10 cellular contexts compared by ENCODE assay signal in the genomic region with DNA sequence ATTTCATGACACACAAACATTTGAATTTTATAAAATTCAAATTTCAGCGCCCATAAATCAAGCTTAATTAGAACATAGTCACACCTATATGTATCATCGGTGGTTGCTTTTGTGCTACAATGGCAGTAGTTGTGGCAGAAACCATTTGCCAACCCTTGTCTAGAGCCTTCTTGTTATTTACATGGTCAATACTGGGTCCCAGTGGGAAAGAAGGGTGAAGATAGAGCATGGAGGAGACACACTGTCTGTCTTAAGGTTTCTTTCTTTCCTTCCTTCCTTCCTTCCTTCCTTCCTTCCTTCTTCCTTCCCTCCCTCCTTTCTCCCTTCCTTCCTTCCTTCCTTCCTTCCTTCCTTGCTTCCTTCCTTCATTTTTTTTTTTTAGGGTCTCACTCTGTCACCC. TPM values are rescaled to one million over a fixed set of nuclear protein-coding genes. Genes with fewer than 3 reads are reported as not detected.
"Had no signal": no experiment of that assay in that cellular context is flagged by ENCODE, and none has a peak within 500 bp of the region (broad histone marks: within the 10 kb centered on the region; RNA-seq: fewer than 3 reads in every experiment).

No MANE protein-coding gene starts in this region.

- DNase-seq: IMR-90, KBM-7, KG1 had no signal

- H3K4me2 ChIP-seq: KMS-11 had no signal

- H3K27ac ChIP-seq: HL-60, KMS-11 had no signal

- H3K9ac ChIP-seq: KMS-11 had no signal

- ATAC-seq: HepG2 had no signal

- FAIRE-seq: HepG2, HTR-8/SVneo had no signal

RNA-seq across cellular contexts. Expression of a gene that starts 3.7 kb away (rescaled TPM):
- total RNA-seq: HepG2, HT-29, HT1080, IMR-90 had no signal
- polyA plus RNA-seq: HepG2, IgD-negative memory B cell, IMR-90 had no signal

RNA-seq across cellular contexts. Expression of a gene that starts 10.8 kb away (rescaled TPM):
- total RNA-seq: HepG2, HT-29, HT1080, IMR-90 had no signal
- polyA plus RNA-seq: HepG2, IgD-negative memory B cell, IMR-90 had no signal
